1 cellular context compared by ENCODE assay signal in the genomic region with DNA sequence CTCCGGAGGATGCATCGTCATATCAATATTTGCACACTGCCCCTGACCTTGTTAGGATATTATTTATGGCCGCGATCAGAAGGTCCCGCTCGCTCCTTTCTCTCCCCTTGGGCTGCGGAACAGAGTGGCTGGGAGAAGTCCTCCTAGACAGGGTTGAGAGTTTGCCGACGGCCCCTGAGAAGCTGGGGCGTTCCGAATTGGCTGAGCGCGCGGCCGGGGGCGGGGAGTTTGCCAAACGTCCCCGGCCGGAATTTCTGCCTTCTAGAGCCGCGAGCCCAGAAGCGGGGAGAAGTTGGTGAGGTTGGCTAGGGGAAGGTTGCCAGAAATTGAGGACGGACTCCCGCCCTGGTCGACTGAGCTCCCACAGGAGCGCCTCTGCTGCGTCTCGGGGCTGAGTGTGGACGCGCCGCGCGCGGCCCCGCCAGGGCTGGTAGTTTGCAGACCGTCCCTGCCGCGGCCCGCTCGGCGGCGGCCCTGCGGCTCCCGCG.
TF ChIP-seq lines count a peak whose summit lies in the region.

No MANE protein-coding gene starts in this region.

TF ChIP-seq in K562, 482 proteins besides CTCF, POLR2A, EP300 and RAD21 (continued from another document and continues in another):
- TF ChIP-seq, protein P1, sequence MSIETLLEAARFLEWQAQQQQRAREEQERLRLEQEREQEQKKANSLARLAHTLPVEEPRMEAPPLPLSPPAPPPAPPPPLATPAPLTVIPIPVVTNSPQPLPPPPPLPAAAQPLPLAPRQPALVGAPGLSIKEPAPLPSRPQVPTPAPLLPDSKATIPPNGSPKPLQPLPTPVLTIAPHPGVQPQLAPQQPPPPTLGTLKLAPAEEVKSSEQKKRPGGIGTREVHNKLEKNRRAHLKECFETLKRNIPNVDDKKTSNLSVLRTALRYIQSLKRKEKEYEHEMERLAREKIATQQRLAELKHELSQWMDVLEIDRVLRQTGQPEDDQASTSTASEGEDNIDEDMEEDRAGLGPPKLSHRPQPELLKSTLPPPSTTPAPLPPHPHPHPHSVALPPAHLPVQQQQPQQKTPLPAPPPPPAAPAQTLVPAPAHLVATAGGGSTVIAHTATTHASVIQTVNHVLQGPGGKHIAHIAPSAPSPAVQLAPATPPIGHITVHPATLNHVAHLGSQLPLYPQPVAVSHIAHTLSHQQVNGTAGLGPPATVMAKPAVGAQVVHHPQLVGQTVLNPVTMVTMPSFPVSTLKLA (conservative IDR thresholded peaks at IDR 0.05) = 0 out of 4 replicates have a peak, but pooled peaks of 1 of the 2 experiments have one; percentile 31
- TF ChIP-seq, protein P2, sequence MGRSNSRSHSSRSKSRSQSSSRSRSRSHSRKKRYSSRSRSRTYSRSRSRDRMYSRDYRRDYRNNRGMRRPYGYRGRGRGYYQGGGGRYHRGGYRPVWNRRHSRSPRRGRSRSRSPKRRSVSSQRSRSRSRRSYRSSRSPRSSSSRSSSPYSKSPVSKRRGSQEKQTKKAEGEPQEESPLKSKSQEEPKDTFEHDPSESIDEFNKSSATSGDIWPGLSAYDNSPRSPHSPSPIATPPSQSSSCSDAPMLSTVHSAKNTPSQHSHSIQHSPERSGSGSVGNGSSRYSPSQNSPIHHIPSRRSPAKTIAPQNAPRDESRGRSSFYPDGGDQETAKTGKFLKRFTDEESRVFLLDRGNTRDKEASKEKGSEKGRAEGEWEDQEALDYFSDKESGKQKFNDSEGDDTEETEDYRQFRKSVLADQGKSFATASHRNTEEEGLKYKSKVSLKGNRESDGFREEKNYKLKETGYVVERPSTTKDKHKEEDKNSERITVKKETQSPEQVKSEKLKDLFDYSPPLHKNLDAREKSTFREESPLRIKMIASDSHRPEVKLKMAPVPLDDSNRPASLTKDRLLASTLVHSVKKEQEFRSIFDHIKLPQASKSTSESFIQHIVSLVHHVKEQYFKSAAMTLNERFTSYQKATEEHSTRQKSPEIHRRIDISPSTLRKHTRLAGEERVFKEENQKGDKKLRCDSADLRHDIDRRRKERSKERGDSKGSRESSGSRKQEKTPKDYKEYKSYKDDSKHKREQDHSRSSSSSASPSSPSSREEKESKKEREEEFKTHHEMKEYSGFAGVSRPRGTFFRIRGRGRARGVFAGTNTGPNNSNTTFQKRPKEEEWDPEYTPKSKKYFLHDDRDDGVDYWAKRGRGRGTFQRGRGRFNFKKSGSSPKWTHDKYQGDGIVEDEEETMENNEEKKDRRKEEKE (IDR thresholded peaks at IDR 0.05; ENCODE audit: borderline replicate concordance in 1 of 2, control insufficient read depth in 1 of 2, low read depth in 2 of 2, low read length in 1 of 2) = no peak
- TF ChIP-seq ZEB2 (IDR thresholded peaks at IDR 0.05) = no peak
- TF ChIP-seq ZNF551 (CRISPR knock-in tag; IDR thresholded peaks at IDR 0.05) = no peak
- TF ChIP-seq BCOR (IDR thresholded peaks at IDR 0.05) = peak; percentile 32; the same call in 1 of the 2 replicates
- TF ChIP-seq LCOR (CRISPR knock-in tag; IDR thresholded peaks at IDR 0.05) = 0 out of 2 replicates have a peak, but pooled peaks have one; percentile 56
- peak; percentile 80 for TF ChIP-seq TOE1 (IDR thresholded peaks at IDR 0.05; ENCODE audit: borderline replicate concordance)
- TF ChIP-seq TOE1 (CRISPR knock-in tag; IDR thresholded peaks at IDR 0.05; ENCODE audit: borderline replicate concordance, low read depth) = no peak
- no peak for TF ChIP-seq TAL1 (IDR thresholded peaks at IDR 0.05)
- TF ChIP-seq HMGN3 (IDR thresholded peaks at IDR 0.05; ENCODE audit: borderline replicate concordance, extremely low read depth, insufficient read length, low read depth, low read length) = peak; percentile 79
- peak; percentile 24; the same call in 1 of the 2 replicates for TF ChIP-seq PML (IDR thresholded peaks at IDR 0.05; ENCODE audit: low read length)
- peak in 1 of 3 experiments; percentile 14 for TF ChIP-seq YY1 (IDR thresholded peaks at IDR 0.05; ENCODE audit: borderline replicate concordance in 1 of 3, control insufficient read depth in 1 of 3, extremely low read depth in 1 of 3, insufficient read depth in 3 of 3, insufficient read length in 1 of 3, insufficient replicate concordance in 2 of 3, low read depth in 1 of 3, low read length in 2 of 3)
- TF ChIP-seq NBN (IDR thresholded peaks at IDR 0.05; ENCODE audit: low read depth) = 0 out of 2 replicates have a peak, but pooled peaks have one; percentile 33
- TF ChIP-seq, protein P3, sequence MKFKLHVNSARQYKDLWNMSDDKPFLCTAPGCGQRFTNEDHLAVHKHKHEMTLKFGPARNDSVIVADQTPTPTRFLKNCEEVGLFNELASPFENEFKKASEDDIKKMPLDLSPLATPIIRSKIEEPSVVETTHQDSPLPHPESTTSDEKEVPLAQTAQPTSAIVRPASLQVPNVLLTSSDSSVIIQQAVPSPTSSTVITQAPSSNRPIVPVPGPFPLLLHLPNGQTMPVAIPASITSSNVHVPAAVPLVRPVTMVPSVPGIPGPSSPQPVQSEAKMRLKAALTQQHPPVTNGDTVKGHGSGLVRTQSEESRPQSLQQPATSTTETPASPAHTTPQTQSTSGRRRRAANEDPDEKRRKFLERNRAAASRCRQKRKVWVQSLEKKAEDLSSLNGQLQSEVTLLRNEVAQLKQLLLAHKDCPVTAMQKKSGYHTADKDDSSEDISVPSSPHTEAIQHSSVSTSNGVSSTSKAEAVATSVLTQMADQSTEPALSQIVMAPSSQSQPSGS (CRISPR knock-in tag; IDR thresholded peaks at IDR 0.05) = no peak
- peak; percentile 53 to 55; a peak in 2 of 4 replicates for TF ChIP-seq MAZ (CRISPR knock-in tag; conservative IDR thresholded peaks at IDR 0.05 in 1 of 2, IDR thresholded peaks at IDR 0.05 in 1 of 2)
- no peak for TF ChIP-seq GABPB2 (CRISPR knock-in tag; conservative IDR thresholded peaks at IDR 0.05)
- peak; percentile 68 for TF ChIP-seq ATF7 (IDR thresholded peaks at IDR 0.05)
- TF ChIP-seq ZNF76 (CRISPR knock-in tag; IDR thresholded peaks at IDR 0.05; ENCODE audit: borderline replicate concordance) = no peak
- 0 out of 2 replicates have a peak, but pooled peaks have one; percentile 48 for TF ChIP-seq ZNF766 (CRISPR knock-in tag; conservative IDR thresholded peaks at IDR 0.05)
- TF ChIP-seq DMBX1 (CRISPR knock-in tag; IDR thresholded peaks at IDR 0.05; ENCODE audit: borderline replicate concordance) = no peak
- peak; percentile 51 for TF ChIP-seq NEUROD1 (IDR thresholded peaks at IDR 0.05; ENCODE audit: borderline replicate concordance, low read depth, low read length, partially characterized antibody)
- TF ChIP-seq ZFX (CRISPR knock-in tag; IDR thresholded peaks at IDR 0.05) = no peak
- TF ChIP-seq GTF2F1 (IDR thresholded peaks at IDR 0.05; ENCODE audit: low read depth, low read length) = no peak
- TF ChIP-seq PURB (CRISPR knock-in tag; IDR thresholded peaks at IDR 0.05; ENCODE audit: low read depth) = no peak
- no peak for TF ChIP-seq IRF2 (CRISPR knock-in tag; IDR thresholded peaks at IDR 0.05)
- TF ChIP-seq BRD9 (IDR thresholded peaks at IDR 0.05; ENCODE audit: low read depth, partially characterized antibody) = no peak
- TF ChIP-seq, protein P4, sequence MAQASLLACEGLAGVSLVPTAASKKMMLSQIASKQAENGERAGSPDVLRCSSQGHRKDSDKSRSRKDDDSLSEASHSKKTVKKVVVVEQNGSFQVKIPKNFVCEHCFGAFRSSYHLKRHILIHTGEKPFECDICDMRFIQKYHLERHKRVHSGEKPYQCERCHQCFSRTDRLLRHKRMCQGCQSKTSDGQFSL (CRISPR knock-in tag; IDR thresholded peaks at IDR 0.05) = no peak
- TF ChIP-seq, protein P4 (tag; IDR thresholded peaks at IDR 0.05) = no peak
- TF ChIP-seq JUND (IDR thresholded peaks at IDR 0.05; ENCODE audit: borderline replicate concordance, low read depth, low read length) = peak; percentile 2; the same call in 1 of the 2 replicates
- TF ChIP-seq JUND (tag; IDR thresholded peaks at IDR 0.05; ENCODE audit: borderline replicate concordance, low read depth, low read length) = no peak
- TF ChIP-seq HLTF (IDR thresholded peaks at IDR 0.05) = no peak
- no peak for TF ChIP-seq TRIM28 (IDR thresholded peaks at IDR 0.05)
- TF ChIP-seq, protein P5, sequence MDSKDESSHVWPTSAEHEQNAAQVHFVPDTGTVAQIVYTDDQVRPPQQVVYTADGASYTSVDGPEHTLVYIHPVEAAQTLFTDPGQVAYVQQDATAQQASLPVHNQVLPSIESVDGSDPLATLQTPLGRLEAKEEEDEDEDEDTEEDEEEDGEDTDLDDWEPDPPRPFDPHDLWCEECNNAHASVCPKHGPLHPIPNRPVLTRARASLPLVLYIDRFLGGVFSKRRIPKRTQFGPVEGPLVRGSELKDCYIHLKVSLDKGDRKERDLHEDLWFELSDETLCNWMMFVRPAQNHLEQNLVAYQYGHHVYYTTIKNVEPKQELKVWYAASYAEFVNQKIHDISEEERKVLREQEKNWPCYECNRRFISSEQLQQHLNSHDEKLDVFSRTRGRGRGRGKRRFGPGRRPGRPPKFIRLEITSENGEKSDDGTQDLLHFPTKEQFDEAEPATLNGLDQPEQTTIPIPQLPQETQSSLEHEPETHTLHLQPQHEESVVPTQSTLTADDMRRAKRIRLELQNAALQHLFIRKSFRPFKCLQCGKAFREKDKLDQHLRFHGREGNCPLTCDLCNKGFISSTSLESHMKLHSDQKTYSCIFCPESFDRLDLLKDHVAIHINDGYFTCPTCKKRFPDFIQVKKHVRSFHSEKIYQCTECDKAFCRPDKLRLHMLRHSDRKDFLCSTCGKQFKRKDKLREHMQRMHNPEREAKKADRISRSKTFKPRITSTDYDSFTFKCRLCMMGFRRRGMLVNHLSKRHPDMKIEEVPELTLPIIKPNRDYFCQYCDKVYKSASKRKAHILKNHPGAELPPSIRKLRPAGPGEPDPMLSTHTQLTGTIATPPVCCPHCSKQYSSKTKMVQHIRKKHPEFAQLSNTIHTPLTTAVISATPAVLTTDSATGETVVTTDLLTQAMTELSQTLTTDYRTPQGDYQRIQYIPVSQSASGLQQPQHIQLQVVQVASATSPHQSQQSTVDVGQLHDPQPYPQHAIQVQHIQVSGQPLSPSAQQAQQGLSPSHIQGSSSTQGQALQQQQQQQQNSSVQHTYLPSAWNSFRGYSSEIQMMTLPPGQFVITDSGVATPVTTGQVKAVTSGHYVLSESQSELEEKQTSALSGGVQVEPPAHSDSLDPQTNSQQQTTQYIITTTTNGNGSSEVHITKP (IDR thresholded peaks at IDR 0.05; ENCODE audit: partially characterized antibody) = peak; percentile 77
- TF ChIP-seq FOSL1 (tag; conservative IDR thresholded peaks at IDR 0.05) = 0 out of 2 replicates have a peak, but pooled peaks have one; percentile 16
- TF ChIP-seq, protein P6, sequence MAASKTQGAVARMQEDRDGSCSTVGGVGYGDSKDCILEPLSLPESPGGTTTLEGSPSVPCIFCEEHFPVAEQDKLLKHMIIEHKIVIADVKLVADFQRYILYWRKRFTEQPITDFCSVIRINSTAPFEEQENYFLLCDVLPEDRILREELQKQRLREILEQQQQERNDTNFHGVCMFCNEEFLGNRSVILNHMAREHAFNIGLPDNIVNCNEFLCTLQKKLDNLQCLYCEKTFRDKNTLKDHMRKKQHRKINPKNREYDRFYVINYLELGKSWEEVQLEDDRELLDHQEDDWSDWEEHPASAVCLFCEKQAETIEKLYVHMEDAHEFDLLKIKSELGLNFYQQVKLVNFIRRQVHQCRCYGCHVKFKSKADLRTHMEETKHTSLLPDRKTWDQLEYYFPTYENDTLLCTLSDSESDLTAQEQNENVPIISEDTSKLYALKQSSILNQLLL (CRISPR knock-in tag; IDR thresholded peaks at IDR 0.05; ENCODE audit: borderline replicate concordance) = no peak
- TF ChIP-seq RFX7 (CRISPR knock-in tag; IDR thresholded peaks at IDR 0.05) = no peak
- TF ChIP-seq SMARCA4 (IDR thresholded peaks at IDR 0.05) = no peak
- TF ChIP-seq CBX5 (IDR thresholded peaks at IDR 0.05; ENCODE audit: borderline replicate concordance, low read depth) = no peak
- TF ChIP-seq TBP (optimal IDR thresholded peaks at IDR 0.05; ENCODE audit: low read depth, low read length) = peak; percentile 41
- no peak for TF ChIP-seq XRCC3 (IDR thresholded peaks at IDR 0.05)
- TF ChIP-seq PHF8 (IDR thresholded peaks at IDR 0.05; ENCODE audit: borderline replicate concordance, low read length) = peak; percentile 49; the same call in 1 of the 2 replicates
- TF ChIP-seq, protein P7, sequence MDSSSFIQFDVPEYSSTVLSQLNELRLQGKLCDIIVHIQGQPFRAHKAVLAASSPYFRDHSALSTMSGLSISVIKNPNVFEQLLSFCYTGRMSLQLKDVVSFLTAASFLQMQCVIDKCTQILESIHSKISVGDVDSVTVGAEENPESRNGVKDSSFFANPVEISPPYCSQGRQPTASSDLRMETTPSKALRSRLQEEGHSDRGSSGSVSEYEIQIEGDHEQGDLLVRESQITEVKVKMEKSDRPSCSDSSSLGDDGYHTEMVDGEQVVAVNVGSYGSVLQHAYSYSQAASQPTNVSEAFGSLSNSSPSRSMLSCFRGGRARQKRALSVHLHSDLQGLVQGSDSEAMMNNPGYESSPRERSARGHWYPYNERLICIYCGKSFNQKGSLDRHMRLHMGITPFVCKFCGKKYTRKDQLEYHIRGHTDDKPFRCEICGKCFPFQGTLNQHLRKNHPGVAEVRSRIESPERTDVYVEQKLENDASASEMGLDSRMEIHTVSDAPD (CRISPR knock-in tag; IDR thresholded peaks at IDR 0.05) = no peak
- peak; percentile 51; the same call in 1 of the 2 replicates for TF ChIP-seq GABPB1 (CRISPR knock-in tag; IDR thresholded peaks at IDR 0.05)
- TF ChIP-seq, protein P8, sequence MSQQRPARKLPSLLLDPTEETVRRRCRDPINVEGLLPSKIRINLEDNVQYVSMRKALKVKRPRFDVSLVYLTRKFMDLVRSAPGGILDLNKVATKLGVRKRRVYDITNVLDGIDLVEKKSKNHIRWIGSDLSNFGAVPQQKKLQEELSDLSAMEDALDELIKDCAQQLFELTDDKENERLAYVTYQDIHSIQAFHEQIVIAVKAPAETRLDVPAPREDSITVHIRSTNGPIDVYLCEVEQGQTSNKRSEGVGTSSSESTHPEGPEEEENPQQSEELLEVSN (IDR thresholded peaks at IDR 0.05; ENCODE audit: borderline replicate concordance in 1 of 2, extremely low read depth in 1 of 2, insufficient read depth in 1 of 2, insufficient read length in 1 of 2, low read depth in 1 of 2, low read length in 1 of 2, poor library complexity in 1 of 2, severe bottlenecking in 1 of 2) = no peak
- no peak for TF ChIP-seq PCBP2 (IDR thresholded peaks at IDR 0.05; ENCODE audit: low read depth, low read length, poor library complexity, severe bottlenecking)
- TF ChIP-seq, protein P9, sequence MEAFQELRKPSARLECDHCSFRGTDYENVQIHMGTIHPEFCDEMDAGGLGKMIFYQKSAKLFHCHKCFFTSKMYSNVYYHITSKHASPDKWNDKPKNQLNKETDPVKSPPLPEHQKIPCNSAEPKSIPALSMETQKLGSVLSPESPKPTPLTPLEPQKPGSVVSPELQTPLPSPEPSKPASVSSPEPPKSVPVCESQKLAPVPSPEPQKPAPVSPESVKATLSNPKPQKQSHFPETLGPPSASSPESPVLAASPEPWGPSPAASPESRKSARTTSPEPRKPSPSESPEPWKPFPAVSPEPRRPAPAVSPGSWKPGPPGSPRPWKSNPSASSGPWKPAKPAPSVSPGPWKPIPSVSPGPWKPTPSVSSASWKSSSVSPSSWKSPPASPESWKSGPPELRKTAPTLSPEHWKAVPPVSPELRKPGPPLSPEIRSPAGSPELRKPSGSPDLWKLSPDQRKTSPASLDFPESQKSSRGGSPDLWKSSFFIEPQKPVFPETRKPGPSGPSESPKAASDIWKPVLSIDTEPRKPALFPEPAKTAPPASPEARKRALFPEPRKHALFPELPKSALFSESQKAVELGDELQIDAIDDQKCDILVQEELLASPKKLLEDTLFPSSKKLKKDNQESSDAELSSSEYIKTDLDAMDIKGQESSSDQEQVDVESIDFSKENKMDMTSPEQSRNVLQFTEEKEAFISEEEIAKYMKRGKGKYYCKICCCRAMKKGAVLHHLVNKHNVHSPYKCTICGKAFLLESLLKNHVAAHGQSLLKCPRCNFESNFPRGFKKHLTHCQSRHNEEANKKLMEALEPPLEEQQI (IDR thresholded peaks at IDR 0.05) = no peak
